Comparison of ENCODE assay signal across 21 cellular contexts in genomic region chr14:81536125-81536771, GRCh38. TPM values are rescaled to one million over a fixed set of nuclear protein-coding genes. Genes with fewer than 3 reads are reported as not detected.
DNase-seq lines count a peak whose midpoint lies in the region; ATAC-seq, FAIRE-seq and TF ChIP-seq lines count a peak whose summit lies in the region.
"Had no signal": no experiment of that assay in that cellular context is flagged by ENCODE, and none has a peak within 500 bp of the region (broad histone marks: within the 10 kb centered on the region; RNA-seq: fewer than 3 reads in every experiment).

No MANE protein-coding gene starts in this region.

- no peak for TF ChIP-seq EP300 in SK-N-SH (IDR thresholded peaks at IDR 0.05; ENCODE audit: borderline replicate concordance in 1 of 2, low read depth in 1 of 2, low read length in 1 of 2)

- no peak for TF ChIP-seq RAD21 in SK-N-SH (IDR thresholded peaks at IDR 0.05; ENCODE audit: low read length)

- CTCF ChIA-PET in SK-N-SH (lab: Yijun Ruan, JAX): no interaction called here

- H3F3A ChIP-seq in SK-N-SH (replicated peaks; ENCODE audit: insufficient read depth): no peaks in the 10 kb centered on the region

- H3K9ac ChIP-seq in SK-N-SH: no peak overlapping the region
- H3K9ac ChIP-seq: BLaER1 had no signal

- FAIRE-seq in frontal cortex (lab: Jason Lieb, UNC): no peak
- FAIRE-seq: A204.1, D721Med had no signal

- WGBS in SK-N-SH (ENCODE audit: low lambda C conversion rate): 44% methylated on average over 4 of the region's 4 CpGs

- ATAC-seq in SK-N-SH treated with all-trans-retinoic acid at 6 μM for 48 hours: no peak
- ATAC-seq in thoracic aorta (ENCODE audit: insufficient number of reproducible peaks, low FRiP score, low read depth): no peak
- ATAC-seq: activated CD8-positive, alpha-beta T cell treated with anti-CD3 and anti-CD28 coated beads for 36 hours; natural killer cell treated with Interleukin-12 subunit alpha and Interleukin-12 subunit beta and Interleukin-15 and Interleukin-18, amount 100 ng/mL, for 72 hours; PC-3 had no signal

- no peaks in the 10 kb centered on the region for H3K27me3 ChIP-seq in SK-N-SH (ENCODE audit: insufficient read depth)
- no peaks in the 10 kb centered on the region for H3K27me3 ChIP-seq in ascending aorta
- H3K27me3 ChIP-seq in neuron (ENCODE audit: insufficient read depth, low read length): no peaks in the 10 kb centered on the region
- no peaks in the 10 kb centered on the region for H3K27me3 ChIP-seq in thoracic aorta (replicated peaks; ENCODE audit: insufficient read depth)
- peaks cover 0 to 11% (median 0%) of the 10 kb centered on the region in 45 donors for H3K27me3 ChIP-seq in dorsolateral prefrontal cortex
- H3K27me3 ChIP-seq: BLaER1, SJSA1 had no signal

- H2AFZ ChIP-seq in SK-N-SH (ENCODE audit: low read depth) (peak overlapping the region; percentile 41; the same call in 1 of the 2 replicates), neuron (ENCODE audit: low read depth, low read length) (peak overlapping the region; percentile 78)

- H3K36me3 ChIP-seq in SK-N-SH (replicated peaks in 1 of 2; ENCODE audit: control insufficient read depth in 1 of 2, insufficient read depth in 2 of 2, low read length in 1 of 2) (no peaks in the 10 kb centered on the region), ascending aorta (no peaks in the 10 kb centered on the region), neuron (ENCODE audit: insufficient read depth, low read length) (no peaks in the 10 kb centered on the region), thoracic aorta (no peaks in the 10 kb centered on the region)

- intact Hi-C loops in ascending aorta (cut with DNase I) (no loop called here), dorsolateral prefrontal cortex (cut with DNase I) (no loop called here)

- no peak for TF ChIP-seq CTCF in SK-N-SH (IDR thresholded peaks at IDR 0.05)
- TF ChIP-seq CTCF in ascending aorta (IDR thresholded peaks at IDR 0.05): no peak
- no peak for TF ChIP-seq CTCF in thoracic aorta (IDR thresholded peaks at IDR 0.05)
- TF ChIP-seq CTCF in dorsolateral prefrontal cortex (IDR thresholded peaks at IDR 0.05 in 54 of 56, conservative IDR thresholded peaks at IDR 0.05 in 2 of 56; ENCODE audit: low read depth in 1 of 56, partially characterized antibody in 56 of 56): no peak

- DNase-seq in SK-N-SH (no peak), ascending aorta (ENCODE audit: low spot score in 2 of 2) (no peak), thoracic aorta (ENCODE audit: low spot score) (no peak), dorsolateral prefrontal cortex (no peak), midbrain (lab: John Stamatoyannopoulos, UW) (no peak), frontal cortex (ENCODE audit: low spot score in 2 of 2) (no peak)
- DNase-seq: activated CD8-positive, alpha-beta T cell treated with anti-CD3 and anti-CD28 coated beads for 36 hours; activated naive CD4-positive, alpha-beta T cell treated with anti-CD3 and anti-CD28 coated beads, Interleukin-2, amount 10 ng/mL, durations not matched to agents 7 days and 5 days; activated T-cell treated with anti-CD3 and anti-CD28 coated beads, Interleukin-2, amount 50 U/mL, for 24 hours; anterior cingulate cortex; mesenchymal stem cell; NCI-H1048; NCI-H526; PC-3 had no signal

- H3K79me2 ChIP-seq in SK-N-SH (ENCODE audit: insufficient read depth): peaks cover 24% of the 10 kb centered on the region

- H3K27ac ChIP-seq in SK-N-SH (ENCODE audit: low read depth in 2 of 2, low read length in 1 of 2) (no peak overlapping the region), ascending aorta (peak overlapping the region; percentile 52 to 61), thoracic aorta (peak overlapping the region; percentile 45 to 53), dorsolateral prefrontal cortex (peak overlapping the region in 3 of 59 donors; percentile 2 to 45 (median 40))
- H3K27ac ChIP-seq: BLaER1, SJSA1 had no signal

- POLR2A ChIA-PET in SK-N-SH (lab: Yijun Ruan, JAX): no interaction called here

- H3K9me2 ChIP-seq in SK-N-SH: no peaks in the 10 kb centered on the region

- H4K20me1 ChIP-seq in SK-N-SH (ENCODE audit: insufficient read depth): peaks cover 8% of the 10 kb centered on the region; the same call in 1 of the 2 replicates

- H3K9me3 ChIP-seq in SK-N-SH: no peaks in the 10 kb centered on the region
- H3K9me3 ChIP-seq in ascending aorta: no peaks in the 10 kb centered on the region
- no peaks in the 10 kb centered on the region for H3K9me3 ChIP-seq in neuron (ENCODE audit: low read length)
- no peaks in the 10 kb centered on the region for H3K9me3 ChIP-seq in thoracic aorta
- H3K9me3 ChIP-seq: SJSA1 had no signal

- H3K4me2 ChIP-seq in SK-N-SH: no peak overlapping the region
- H3K4me2 ChIP-seq: BLaER1 had no signal

- H3K4me1 ChIP-seq in SK-N-SH (ENCODE audit: control insufficient read depth in 1 of 2, insufficient read depth in 2 of 2, low read depth in 1 of 2, low read length in 1 of 2) (peaks cover 5 to 7% of the 10 kb centered on the region in 2 experiments; a peak in 3 of 4 replicates), ascending aorta (peaks cover 0 to 29% of the 10 kb centered on the region in 2 donors), neuron (ENCODE audit: insufficient read depth, low read length) (peaks cover 15% of the 10 kb centered on the region), thoracic aorta (ENCODE audit: control insufficient read depth in 1 of 2, low read depth in 2 of 2) (peaks cover 14 to 48% of the 10 kb centered on the region in 2 donors)

- H3K4me3 ChIP-seq in SK-N-SH (ENCODE audit: low read depth in 2 of 2, low read length in 1 of 2): no peak overlapping the region
- peak overlapping the region in 1 of 2 donors; percentile 20 for H3K4me3 ChIP-seq in ascending aorta
- no peak overlapping the region for H3K4me3 ChIP-seq in neuron (ENCODE audit: low read length)
- peak overlapping the region; percentile 28 for H3K4me3 ChIP-seq in thoracic aorta
- H3K4me3 ChIP-seq in dorsolateral prefrontal cortex: no peak overlapping the region
- H3K4me3 ChIP-seq: BLaER1, SJSA1 had no signal

TF ChIP-seq in SK-N-SH, 30 proteins besides CTCF, POLR2A, EP300 and RAD21:
- no peak for TF ChIP-seq PBX3 (IDR thresholded peaks at IDR 0.05)
- TF ChIP-seq ELF1 (IDR thresholded peaks at IDR 0.05): no peak
- TF ChIP-seq YY1 (IDR thresholded peaks at IDR 0.05; ENCODE audit: low read depth): no peak
- TF ChIP-seq POLR2AphosphoS5 (IDR thresholded peaks at IDR 0.05; ENCODE audit: low read depth, low read length): no peak
- TF ChIP-seq SMC3 (IDR thresholded peaks at IDR 0.05; ENCODE audit: low read depth, low read length): no peak
- TF ChIP-seq MXI1 (IDR thresholded peaks at IDR 0.05; ENCODE audit: low read depth, low read length): no peak
- no peak for TF ChIP-seq GATA2 (CRISPR knock-in tag; IDR thresholded peaks at IDR 0.05)
- TF ChIP-seq TAF1 (IDR thresholded peaks at IDR 0.05; ENCODE audit: borderline replicate concordance, low read depth, low read length): no peak

TF ChIP-seq in SK-N-SH treated with all-trans-retinoic acid at 6 μM for 48 hours, 23 proteins besides CTCF, POLR2A, EP300 and RAD21:
- TF ChIP-seq ZC3H10 (CRISPR knock-in tag; IDR thresholded peaks at IDR 0.05) (no peak), TSHZ2 (CRISPR knock-in tag; IDR thresholded peaks at IDR 0.05) (no peak)

RNA-seq across cellular contexts. Expression of gene SEL1L, which starts 2.6 kb away (rescaled TPM):
- 13.8 and 14.4 TPM in 2 replicates for polyA plus RNA-seq in SK-N-SH (2012; rRNA removed)
- 14.2 and 15.9 TPM in 2 replicates for polyA plus RNA-seq in SK-N-SH (2012; cell fraction: cytosol; rRNA removed)
- 9.8 and 17.2 TPM in 2 replicates for polyA plus RNA-seq in SK-N-SH (2012; cell fraction: nucleus; rRNA removed)
- total RNA-seq in ascending aorta (37.3 TPM), thoracic aorta (10 to 100 TPM; 57.1 to 71.5 TPM), dorsolateral prefrontal cortex (100 to 1,000 TPM in 3 of 120 experiments, 10 to 100 TPM in 117; 43.9 to 104 (median 80.9) TPM), frontal cortex (64.0 TPM)

Comparison
In these comparisons a context has a peak if more than half of its experiments do, and no peak if none do; other contexts are left out.
1. H3K27ac ChIP-seq: peak in ascending aorta (2 of 2) and thoracic aorta (2 of 2); none in SK-N-SH (0 of 2).